8 cellular contexts compared by ENCODE assay signal in genomic region chr17:44071772-44072171, GRCh38. TPM values are rescaled to one million over a fixed set of nuclear protein-coding genes. Genes with fewer than 3 reads are reported as not detected.
DNase-seq lines count a peak whose midpoint lies in the region; FAIRE-seq and TF ChIP-seq lines count a peak whose summit lies in the region.

No MANE protein-coding gene starts in this region.

- H3K79me2 ChIP-seq in OCI-LY1 (ENCODE audit: insufficient read depth, low read length) (peaks cover 1% of the 10 kb centered on the region; the same call in 1 of the 2 replicates), trophoblast cell (ENCODE audit: control insufficient read depth, insufficient read depth, low read length, poor library complexity) (peaks cover 3% of the 10 kb centered on the region)

- no peak overlapping the region for H4K91ac ChIP-seq in trophoblast cell (ENCODE audit: low read depth, low read length)

- H3K9ac ChIP-seq in OCI-LY1 (ENCODE audit: low read length), result peak overlapping the region; percentile 89
- no peak overlapping the region for H3K9ac ChIP-seq in trophoblast cell (ENCODE audit: low read length)

- H3K9me3 ChIP-seq in OCI-LY1 (ENCODE audit: low read length), result no peaks in the 10 kb centered on the region
- H3K9me3 ChIP-seq in trophoblast cell (ENCODE audit: insufficient read depth, low read depth, low read length), result no peaks in the 10 kb centered on the region

- peak overlapping the region; percentile 21 for H2BK5ac ChIP-seq in trophoblast cell (ENCODE audit: low read depth, low read length, poor library complexity)

- H4K20me1 ChIP-seq in OCI-LY1 (ENCODE audit: insufficient read depth, low read length), result no peaks in the 10 kb centered on the region

- no peaks in the 10 kb centered on the region for H3K9me2 ChIP-seq in OCI-LY1 (ENCODE audit: low read depth, low read length)

- peak overlapping the region; percentile 65 for H2AK5ac ChIP-seq in trophoblast cell (ENCODE audit: low read length)

- H3K4me3 ChIP-seq in OCI-LY1 (ENCODE audit: low read depth, low read length, poor library complexity, severe bottlenecking), result peak overlapping the region; percentile 86
- H3K4me3 ChIP-seq in epithelial cell of proximal tubule (ENCODE audit: low read depth, low read length), result peak overlapping the region; percentile 66
- H3K4me3 ChIP-seq in trophoblast cell (ENCODE audit: low read depth, low read length), result no peak overlapping the region

- peaks cover 9% of the 10 kb centered on the region for H3K79me1 ChIP-seq in trophoblast cell (ENCODE audit: low read length)

- H2BK120ac ChIP-seq in trophoblast cell (ENCODE audit: insufficient read depth, low read length, poor library complexity), result peak overlapping the region; percentile 25

- no peak overlapping the region for H3K23ac ChIP-seq in trophoblast cell (ENCODE audit: low read length)

- H3K4me2 ChIP-seq in OCI-LY1 (ENCODE audit: low read length), result peak overlapping the region; percentile 90
- H3K4me2 ChIP-seq in trophoblast cell (ENCODE audit: low read length), result peak overlapping the region; percentile 52

- peak overlapping the region; percentile 27 for H4K8ac ChIP-seq in trophoblast cell (ENCODE audit: low read depth, low read length)

- no peak for TF ChIP-seq POLR2A in GM12892 (IDR thresholded peaks at IDR 0.05; ENCODE audit: low read depth, low read length)

- H2BK12ac ChIP-seq in trophoblast cell (ENCODE audit: low read length), result peak overlapping the region; percentile 68

- H3K14ac ChIP-seq in trophoblast cell (ENCODE audit: low read length), result peak overlapping the region; percentile 28

- no peak overlapping the region for H2AFZ ChIP-seq in OCI-LY1 (ENCODE audit: low read length)
- peak overlapping the region; percentile 46 for H2AFZ ChIP-seq in trophoblast cell (ENCODE audit: insufficient read depth, low read length, poor library complexity)

- H3K27ac ChIP-seq in OCI-LY1 (ENCODE audit: low read depth, low read length, poor library complexity, severe bottlenecking) (peak overlapping the region; percentile 78), trophoblast cell (ENCODE audit: low read depth, low read length) (peak overlapping the region; percentile 57), caudate nucleus (ENCODE audit: low read depth, low read length) (no peak overlapping the region)

- no peak overlapping the region for H4K12ac ChIP-seq in trophoblast cell (ENCODE audit: low read depth, low read length)

- no peaks in the 10 kb centered on the region; the same call in 1 of the 2 replicates for H3F3A ChIP-seq in OCI-LY1 (ENCODE audit: insufficient read depth, low read length)

- peak; percentile 44 for DNase-seq in ELR (ENCODE audit: low read depth)
- no peak for DNase-seq in epithelial cell of proximal tubule (ENCODE audit: low read depth)
- DNase-seq in trophoblast cell, result peak; percentile 63 to 72
- DNase-seq in GM12892 (ENCODE audit: insufficient read length), result no peak
- DNase-seq in frontal cortex (ENCODE audit: low spot score in 2 of 2), result no peak
- no peak for DNase-seq in caudate nucleus (lab: John Stamatoyannopoulos, UW)
- DNase-seq in Ammon's horn (ENCODE audit: low spot score), result no peak

- H3K27me3 ChIP-seq in OCI-LY1 (ENCODE audit: insufficient read depth, low read length) (no peaks in the 10 kb centered on the region), trophoblast cell (ENCODE audit: insufficient read depth, low read length) (no peaks in the 10 kb centered on the region)

- no CpG with 5 or more reads among the region's 2 CpGs for WGBS in trophoblast cell (ENCODE audit: extremely low coverage, insufficient coverage, insufficient read length)

- peaks cover 25% of the 10 kb centered on the region for H3K36me3 ChIP-seq in OCI-LY1 (ENCODE audit: insufficient read depth, low read length)
- H3K36me3 ChIP-seq in trophoblast cell (ENCODE audit: control insufficient read depth in 1 of 2, insufficient read depth in 2 of 2, low read length in 2 of 2), result peaks cover 26 to 28% of the 10 kb centered on the region in 2 experiments

- no peak for TF ChIP-seq CTCF in OCI-LY1 (IDR thresholded peaks at IDR 0.05; ENCODE audit: low read length)
- TF ChIP-seq CTCF in epithelial cell of proximal tubule (conservative IDR thresholded peaks at IDR 0.05; ENCODE audit: low read depth, low read length), result no peak

- no peak overlapping the region for H3K18ac ChIP-seq in trophoblast cell (ENCODE audit: low read length)

- peak overlapping the region; percentile 31 for H3K4ac ChIP-seq in trophoblast cell (ENCODE audit: low read depth, low read length)

- H3K4me1 ChIP-seq in OCI-LY1 (ENCODE audit: insufficient read depth, low read length, severe bottlenecking), result peaks cover 32% of the 10 kb centered on the region
- peaks cover 4 to 6% of the 10 kb centered on the region in 2 experiments for H3K4me1 ChIP-seq in trophoblast cell (ENCODE audit: control insufficient read depth in 1 of 2, insufficient read depth in 2 of 2, low read length in 2 of 2)

- no peak for FAIRE-seq in GM12892 (lab: Jason Lieb, UNC)
- no peak for FAIRE-seq in frontal cortex (lab: Jason Lieb, UNC)

RNA-seq across cellular contexts. Expression of gene G6PC3, which starts 1.2 kb away (rescaled TPM):
- total RNA-seq in epithelial cell of proximal tubule (42.4 and 56.7 TPM in 2 replicates), frontal cortex (11.4 TPM)
- polyA plus RNA-seq in trophoblast cell (2013), result 85.9 and 89.3 TPM in 2 replicates
- 21.7 TPM for polyA plus RNA-seq in GM12892 (2012; ENCODE audit: missing spikeins)

RNA-seq across cellular contexts. Expression of gene LSM12, which starts 5.3 kb away (rescaled TPM):
- total RNA-seq in epithelial cell of proximal tubule, result 58.5 and 75.8 TPM in 2 replicates
- 86.9 and 92.3 TPM in 2 replicates for polyA plus RNA-seq in trophoblast cell (2013)
- 57.6 TPM for polyA plus RNA-seq in GM12892 (2012; ENCODE audit: missing spikeins)
- 26.5 TPM for total RNA-seq in frontal cortex

RNA-seq across cellular contexts. Expression of gene HDAC5, which starts 51.7 kb away (rescaled TPM):
- total RNA-seq in epithelial cell of proximal tubule (7.3 and 13.5 TPM in 2 replicates), frontal cortex (87.6 TPM)
- polyA plus RNA-seq in trophoblast cell (2013), result 53.7 and 54.1 TPM in 2 replicates
- polyA plus RNA-seq in GM12892 (2012; ENCODE audit: missing spikeins), result 8.7 TPM

RNA-seq across cellular contexts. Expression of gene TMEM101, which starts 57.0 kb away (rescaled TPM):
- total RNA-seq in epithelial cell of proximal tubule (38.2 and 42.9 TPM in 2 replicates), frontal cortex (41.2 TPM)
- polyA plus RNA-seq in trophoblast cell (2013), result 18.6 and 19.3 TPM in 2 replicates
- 27.7 TPM for polyA plus RNA-seq in GM12892 (2012; ENCODE audit: missing spikeins)

Comparison
In these comparisons a context has a peak if more than half of its experiments do, and no peak if none do; other contexts are left out.
1. DNase-seq: peak in ELR (single experiment) and trophoblast cell (2 of 2); none in epithelial cell of proximal tubule (single experiment), GM12892 (single experiment), frontal cortex (0 of 2), caudate nucleus (0 of 61) and Ammon's horn (single experiment).